In genomic region chr17:19933221-19933620, GRCh38 we compare ENCODE assay signal across 17 cellular contexts.
"Had no signal": no experiment of that assay in that cellular context is flagged by ENCODE, and none has a peak within 500 bp of the region (broad histone marks: within the 10 kb centered on the region; RNA-seq: fewer than 3 reads in every experiment).

No MANE protein-coding gene starts in this region.

- H3K4me3 ChIP-seq: gastrocnemius medialis, heart right ventricle, pancreas, smooth muscle cell, thyroid gland had no signal

- H3K27me3 ChIP-seq: gastrocnemius medialis, heart right ventricle, pancreas, thyroid gland had no signal

- ATAC-seq: activated CD8-positive, alpha-beta T cell treated with anti-CD3 and anti-CD28 coated beads for 36 hours; activated naive CD4-positive, alpha-beta T cell treated with anti-CD3 and anti-CD28 coated beads, Interleukin-2, amount 50 U/mL, for 72 hours; activated T-cell treated with anti-CD3 and anti-CD28 coated beads, Interleukin-2, amount 50 U/mL, for 4 hours; effector memory CD8-positive, alpha-beta T cell; gastrocnemius medialis; heart right ventricle; left lobe of liver; naive thymus-derived CD4-positive, alpha-beta T cell; pancreas had no signal

- H3K4me1 ChIP-seq: gastrocnemius medialis, heart right ventricle had no signal

- H3K27ac ChIP-seq: gastrocnemius medialis, heart right ventricle, pancreas, thyroid gland had no signal

- H3K4me2 ChIP-seq: smooth muscle cell had no signal

- H3K9me3 ChIP-seq: gastrocnemius medialis, heart right ventricle, pancreas, thyroid gland had no signal

- DNase-seq: activated B cell treated with CpG ODN at 0.5 μM for 24 hours; activated CD4-positive, alpha-beta T cell treated with anti-CD3 and anti-CD28 coated beads for 48 hours; activated CD8-positive, alpha-beta T cell treated with anti-CD3 and anti-CD28 coated beads for 36 hours; activated effector memory CD4-positive, alpha-beta T cell treated with Interleukin-2 at 50 U/mL for 16 hours; activated T-cell treated with anti-CD3 and anti-CD28 coated beads, Interleukin-2, amount 50 U/mL, for 4 hours; amygdala; effector memory CD8-positive, alpha-beta T cell; gastrocnemius medialis; heart right ventricle; mammary epithelial cell; naive thymus-derived CD4-positive, alpha-beta T cell; pancreas; T-helper 2 cell; thyroid gland had no signal
